In genomic region chr3:4732974-4733373, GRCh38 we compare ENCODE assay signal across 24 cellular contexts.
A peak's percentile ranks its signal among the peaks of the same experiment; 100 is the strongest.
DNase-seq lines count a peak whose midpoint lies in the region; ATAC-seq and TF ChIP-seq lines count a peak whose summit lies in the region.
"Had no signal": no experiment of that assay in that cellular context is flagged by ENCODE, and none has a peak within 500 bp of the region (broad histone marks: within the 10 kb centered on the region; RNA-seq: fewer than 3 reads in every experiment).

No MANE protein-coding gene starts in this region.

- H3K4me3 ChIP-seq in H7 (ENCODE audit: insufficient read depth, low read depth, low read length), result no peak overlapping the region
- H3K4me3 ChIP-seq in neural progenitor cell, result no peak overlapping the region
- H3K4me3 ChIP-seq in thyroid gland (replicated peaks in 1 of 3), result no peak overlapping the region
- no peak overlapping the region for H3K4me3 ChIP-seq in left ventricle myocardium inferior
- H3K4me3 ChIP-seq: pancreas, PC-9, right atrium auricular region, spleen had no signal

- TF ChIP-seq CTCF in neural progenitor cell (IDR thresholded peaks at IDR 0.05) (no peak), thyroid gland (IDR thresholded peaks at IDR 0.05) (no peak), left ventricle myocardium inferior (IDR thresholded peaks at IDR 0.05; ENCODE audit: borderline replicate concordance) (no peak)

- no peaks in the 10 kb centered on the region for H3K9me3 ChIP-seq in neural progenitor cell (ENCODE audit: low read depth)
- no peaks in the 10 kb centered on the region for H3K9me3 ChIP-seq in thyroid gland
- H3K9me3 ChIP-seq in left ventricle myocardium inferior (replicated peaks), result no peaks in the 10 kb centered on the region
- H3K9me3 ChIP-seq: pancreas, right atrium auricular region, spleen had no signal

- intact Hi-C loops in thyroid gland (cut with DNase I), result no loop called here
- intact Hi-C loops in left ventricle myocardium inferior (cut with micrococcal nuclease), result no loop called here

- H3K4me1 ChIP-seq in neural progenitor cell, result no peaks in the 10 kb centered on the region
- H3K4me1 ChIP-seq in thyroid gland, result peaks cover 40 to 53% of the 10 kb centered on the region in 2 donors
- H3K4me1 ChIP-seq in left ventricle myocardium inferior, result peaks cover 58% of the 10 kb centered on the region

- no peak overlapping the region for H3K4me2 ChIP-seq in neural progenitor cell
- H3K4me2 ChIP-seq: PC-9 had no signal

- no peaks in the 10 kb centered on the region for H3K9me3 Mint-ChIP-seq in neural progenitor cell
- H3K9me3 Mint-ChIP-seq: activated T-cell treated with anti-CD3 and anti-CD28 coated beads, Interleukin-2, amount 50 U/mL, for 24 hours; natural killer cell had no signal

- peaks cover 11% of the 10 kb centered on the region for H3K27me3 Mint-ChIP-seq in neural progenitor cell (ENCODE audit: insufficient read depth, low read depth)
- H3K27me3 Mint-ChIP-seq: activated CD4-positive, alpha-beta T cell treated with anti-CD3 and anti-CD28 coated beads, Interleukin-2, amount 10 ng/mL, durations not matched to agents 24 days and 14 days; activated naive CD8-positive, alpha-beta T cell treated with anti-CD3 and anti-CD28 coated beads, Interleukin-2, amount 10 ng/mL, durations not matched to agents 7 days and 5 days; activated T-cell treated with anti-CD3 and anti-CD28 coated beads, Interleukin-2, amount 50 U/mL, for 24 hours had no signal

- H3K27ac Mint-ChIP-seq in neural progenitor cell, result peak overlapping the region; percentile 30
- H3K27ac Mint-ChIP-seq: activated CD4-positive, alpha-beta T cell treated with anti-CD3 and anti-CD28 coated beads, Interleukin-2, amount 10 ng/mL, durations not matched to agents 24 days and 14 days; activated naive CD8-positive, alpha-beta T cell treated with anti-CD3 and anti-CD28 coated beads, Interleukin-2, amount 10 ng/mL, durations not matched to agents 7 days and 5 days; activated T-cell treated with anti-CD3 and anti-CD28 coated beads, Interleukin-2, amount 50 U/mL, for 24 hours; natural killer cell; T-helper 2 cell treated with Interferon-gamma antibody and Interleukin-4, amounts not matched to agents 5 μg/mL and 100 μg/mL, for 36 hours had no signal

- peak overlapping the region; percentile 9 for H3K4me3 Mint-ChIP-seq in neural progenitor cell
- H3K4me3 Mint-ChIP-seq: activated CD4-positive, alpha-beta T cell treated with anti-CD3 and anti-CD28 coated beads, Interleukin-2, amount 10 ng/mL, durations not matched to agents 24 days and 14 days; activated naive CD8-positive, alpha-beta T cell treated with anti-CD3 and anti-CD28 coated beads, Interleukin-2, amount 10 ng/mL, durations not matched to agents 7 days and 5 days; activated T-cell treated with anti-CD3 and anti-CD28 coated beads, Interleukin-2, amount 50 U/mL, for 24 hours; natural killer cell; T-helper 2 cell treated with Interferon-gamma antibody and Interleukin-4, amounts not matched to agents 5 μg/mL and 100 μg/mL, for 36 hours had no signal

- H4K20me1 ChIP-seq in neural progenitor cell (ENCODE audit: low read depth), result no peaks in the 10 kb centered on the region

- peaks cover 50% of the 10 kb centered on the region for H3K4me1 Mint-ChIP-seq in neural progenitor cell

- no peak overlapping the region for H3K27ac ChIP-seq in neural progenitor cell
- H3K27ac ChIP-seq in thyroid gland, result no peak overlapping the region
- H3K27ac ChIP-seq in left ventricle myocardium inferior (replicated peaks), result no peak overlapping the region
- H3K27ac ChIP-seq: C4-2B, pancreas, PC-9, right atrium auricular region, spleen had no signal

- no peak overlapping the region for H3K9ac ChIP-seq in neural progenitor cell

- H3K79me2 ChIP-seq in neural progenitor cell (ENCODE audit: low read depth), result no peaks in the 10 kb centered on the region

- no peaks in the 10 kb centered on the region for H3F3A ChIP-seq in neural progenitor cell (ENCODE audit: low read depth)

- DNase-seq in H7 (peak; percentile 65), NCI-H69 (lab: John Stamatoyannopoulos, UW) (peak; percentile 93), cerebellar nuclear complex (lab: John Stamatoyannopoulos, UW) (peak; percentile 23 to 70), neural progenitor cell (ENCODE audit: low spot score) (peak; percentile 17), thyroid gland (no peak), left ventricle myocardium inferior (no peak)
- DNase-seq: activated CD4-positive, alpha-beta T cell treated with anti-CD3 and anti-CD28 coated beads, Interleukin-2, amount 10 ng/mL, durations not matched to agents 24 days and 14 days; activated gamma-delta T cell; activated naive CD8-positive, alpha-beta T cell treated with anti-CD3 and anti-CD28 coated beads, Interleukin-2, amount 10 ng/mL, durations not matched to agents 7 days and 5 days; activated T-cell treated with anti-CD3 and anti-CD28 coated beads, Interleukin-2, amount 50 U/mL, for 24 hours; Kasumi-1; natural killer cell; NCI-H187 treated with DMSO at 0.1 percent for 48 hours; NCI-H345; NK-92 treated with Interleukin-12 subunit alpha and Interleukin-12 subunit beta, amount 100 ng/mL, for 24 hours; pancreas; PC-9; spleen; trophoblast cell had no signal

- H3K36me3 ChIP-seq in H7 (replicated peaks; ENCODE audit: control insufficient read depth, insufficient read depth, low read length) (no peaks in the 10 kb centered on the region), neural progenitor cell (no peaks in the 10 kb centered on the region), thyroid gland (peaks cover 0 to 3% of the 10 kb centered on the region in 2 donors), left ventricle myocardium inferior (peaks cover 27% of the 10 kb centered on the region)
- H3K36me3 ChIP-seq: pancreas had no signal

- no peak overlapping the region for H2AFZ ChIP-seq in neural progenitor cell (replicated peaks)
- H2AFZ ChIP-seq: PC-9 had no signal

- WGBS in thyroid gland, 2 donors, result 75 to 80% methylated on average over 12 of the region's 12 CpGs

- no peak for ATAC-seq in GM21526 (IDR thresholded peaks at IDR 0.05; ENCODE audit: low FRiP score, unreplicated experiment)
- ATAC-seq: natural killer cell, pancreas, Right ventricle myocardium inferior had no signal

- no peaks in the 10 kb centered on the region for H3K27me3 ChIP-seq in H7 (ENCODE audit: control insufficient read depth, insufficient read depth, low read length)
- H3K27me3 ChIP-seq in neural progenitor cell, result no peaks in the 10 kb centered on the region
- no peaks in the 10 kb centered on the region for H3K27me3 ChIP-seq in thyroid gland
- no peaks in the 10 kb centered on the region for H3K27me3 ChIP-seq in left ventricle myocardium inferior (ENCODE audit: low read depth)
- H3K27me3 ChIP-seq: pancreas, right atrium auricular region, spleen had no signal

- TF ChIP-seq POLR2A in thyroid gland (IDR thresholded peaks at IDR 0.05), result no peak

- peaks cover 4% of the 10 kb centered on the region for H3K36me3 Mint-ChIP-seq in neural progenitor cell

Comparison
In these comparisons a context has a peak if more than half of its experiments do, and no peak if none do; other contexts are left out.
1. DNase-seq: peak in H7 (single experiment), NCI-H69 (single experiment), cerebellar nuclear complex (2 of 2) and neural progenitor cell (single experiment); none in thyroid gland (0 of 2) and left ventricle myocardium inferior (single experiment).